2 cellular contexts compared by ENCODE assay signal in the genomic region with DNA sequence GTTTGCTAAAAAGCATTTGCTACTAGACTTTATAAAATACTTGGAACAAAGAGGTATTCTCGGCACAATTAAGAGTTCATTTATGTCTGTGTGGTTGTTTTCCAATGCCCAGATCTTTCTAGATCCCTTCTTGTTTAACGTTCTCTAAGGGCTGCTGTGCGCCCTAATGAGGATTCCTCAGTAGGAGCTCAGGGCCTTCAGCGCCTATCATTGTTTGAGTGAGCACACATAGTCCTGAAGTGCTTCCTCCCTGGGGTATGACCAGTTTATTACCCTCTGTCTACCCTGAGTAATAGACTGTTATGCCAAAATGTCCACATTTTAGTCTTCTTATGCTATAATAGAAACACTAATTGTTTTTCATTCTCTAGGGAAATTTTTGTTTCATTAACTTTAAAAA.
TF ChIP-seq lines count a peak whose summit lies in the region.

No MANE protein-coding gene starts in this region.

TF ChIP-seq in GM23338, 12 proteins besides CTCF, POLR2A, EP300 and RAD21 (continued from another document):
- TF ChIP-seq ZNF331 (CRISPR knock-in tag; IDR thresholded peaks at IDR 0.05; ENCODE audit: low read depth): no peak
- no peak for TF ChIP-seq EZH2 (IDR thresholded peaks at IDR 0.05; ENCODE audit: low read depth, unreplicated experiment)
TF ChIP-seq in GM23338: peak in this region for 0.

TF ChIP-seq in SK-N-SH, 30 proteins besides CTCF, POLR2A, EP300 and RAD21 (continued from another document):
- TF ChIP-seq, protein P1, sequence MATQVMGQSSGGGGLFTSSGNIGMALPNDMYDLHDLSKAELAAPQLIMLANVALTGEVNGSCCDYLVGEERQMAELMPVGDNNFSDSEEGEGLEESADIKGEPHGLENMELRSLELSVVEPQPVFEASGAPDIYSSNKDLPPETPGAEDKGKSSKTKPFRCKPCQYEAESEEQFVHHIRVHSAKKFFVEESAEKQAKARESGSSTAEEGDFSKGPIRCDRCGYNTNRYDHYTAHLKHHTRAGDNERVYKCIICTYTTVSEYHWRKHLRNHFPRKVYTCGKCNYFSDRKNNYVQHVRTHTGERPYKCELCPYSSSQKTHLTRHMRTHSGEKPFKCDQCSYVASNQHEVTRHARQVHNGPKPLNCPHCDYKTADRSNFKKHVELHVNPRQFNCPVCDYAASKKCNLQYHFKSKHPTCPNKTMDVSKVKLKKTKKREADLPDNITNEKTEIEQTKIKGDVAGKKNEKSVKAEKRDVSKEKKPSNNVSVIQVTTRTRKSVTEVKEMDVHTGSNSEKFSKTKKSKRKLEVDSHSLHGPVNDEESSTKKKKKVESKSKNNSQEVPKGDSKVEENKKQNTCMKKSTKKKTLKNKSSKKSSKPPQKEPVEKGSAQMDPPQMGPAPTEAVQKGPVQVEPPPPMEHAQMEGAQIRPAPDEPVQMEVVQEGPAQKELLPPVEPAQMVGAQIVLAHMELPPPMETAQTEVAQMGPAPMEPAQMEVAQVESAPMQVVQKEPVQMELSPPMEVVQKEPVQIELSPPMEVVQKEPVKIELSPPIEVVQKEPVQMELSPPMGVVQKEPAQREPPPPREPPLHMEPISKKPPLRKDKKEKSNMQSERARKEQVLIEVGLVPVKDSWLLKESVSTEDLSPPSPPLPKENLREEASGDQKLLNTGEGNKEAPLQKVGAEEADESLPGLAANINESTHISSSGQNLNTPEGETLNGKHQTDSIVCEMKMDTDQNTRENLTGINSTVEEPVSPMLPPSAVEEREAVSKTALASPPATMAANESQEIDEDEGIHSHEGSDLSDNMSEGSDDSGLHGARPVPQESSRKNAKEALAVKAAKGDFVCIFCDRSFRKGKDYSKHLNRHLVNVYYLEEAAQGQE (IDR thresholded peaks at IDR 0.05; ENCODE audit: low read depth, low read length): no peak
- TF ChIP-seq JUND (IDR thresholded peaks at IDR 0.05) (no peak), RXRA (IDR thresholded peaks at IDR 0.05; ENCODE audit: borderline replicate concordance, low read depth) (no peak), MXI1 (IDR thresholded peaks at IDR 0.05; ENCODE audit: low read depth, low read length) (no peak), MEF2A (IDR thresholded peaks at IDR 0.05; ENCODE audit: borderline replicate concordance, low read depth) (no peak), NRF1 (IDR thresholded peaks at IDR 0.05; ENCODE audit: low read depth, low read length) (no peak), TAF1 (IDR thresholded peaks at IDR 0.05; ENCODE audit: borderline replicate concordance, low read depth, low read length) (no peak), FOXJ3 (CRISPR knock-in tag; IDR thresholded peaks at IDR 0.05) (no peak)
- TF ChIP-seq, protein P2, sequence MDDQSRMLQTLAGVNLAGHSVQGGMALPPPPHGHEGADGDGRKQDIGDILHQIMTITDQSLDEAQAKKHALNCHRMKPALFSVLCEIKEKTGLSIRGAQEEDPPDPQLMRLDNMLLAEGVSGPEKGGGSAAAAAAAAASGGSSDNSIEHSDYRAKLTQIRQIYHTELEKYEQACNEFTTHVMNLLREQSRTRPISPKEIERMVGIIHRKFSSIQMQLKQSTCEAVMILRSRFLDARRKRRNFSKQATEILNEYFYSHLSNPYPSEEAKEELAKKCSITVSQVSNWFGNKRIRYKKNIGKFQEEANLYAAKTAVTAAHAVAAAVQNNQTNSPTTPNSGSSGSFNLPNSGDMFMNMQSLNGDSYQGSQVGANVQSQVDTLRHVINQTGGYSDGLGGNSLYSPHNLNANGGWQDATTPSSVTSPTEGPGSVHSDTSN (IDR thresholded peaks at IDR 0.05): no peak
- TF ChIP-seq, protein P3, sequence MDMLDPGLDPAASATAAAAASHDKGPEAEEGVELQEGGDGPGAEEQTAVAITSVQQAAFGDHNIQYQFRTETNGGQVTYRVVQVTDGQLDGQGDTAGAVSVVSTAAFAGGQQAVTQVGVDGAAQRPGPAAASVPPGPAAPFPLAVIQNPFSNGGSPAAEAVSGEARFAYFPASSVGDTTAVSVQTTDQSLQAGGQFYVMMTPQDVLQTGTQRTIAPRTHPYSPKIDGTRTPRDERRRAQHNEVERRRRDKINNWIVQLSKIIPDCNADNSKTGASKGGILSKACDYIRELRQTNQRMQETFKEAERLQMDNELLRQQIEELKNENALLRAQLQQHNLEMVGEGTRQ (IDR thresholded peaks at IDR 0.05; ENCODE audit: borderline replicate concordance, low read depth, low read length): no peak
- TF ChIP-seq, protein P4, sequence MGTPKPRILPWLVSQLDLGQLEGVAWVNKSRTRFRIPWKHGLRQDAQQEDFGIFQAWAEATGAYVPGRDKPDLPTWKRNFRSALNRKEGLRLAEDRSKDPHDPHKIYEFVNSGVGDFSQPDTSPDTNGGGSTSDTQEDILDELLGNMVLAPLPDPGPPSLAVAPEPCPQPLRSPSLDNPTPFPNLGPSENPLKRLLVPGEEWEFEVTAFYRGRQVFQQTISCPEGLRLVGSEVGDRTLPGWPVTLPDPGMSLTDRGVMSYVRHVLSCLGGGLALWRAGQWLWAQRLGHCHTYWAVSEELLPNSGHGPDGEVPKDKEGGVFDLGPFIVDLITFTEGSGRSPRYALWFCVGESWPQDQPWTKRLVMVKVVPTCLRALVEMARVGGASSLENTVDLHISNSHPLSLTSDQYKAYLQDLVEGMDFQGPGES (IDR thresholded peaks at IDR 0.05; ENCODE audit: low read depth, low read length): no peak
